8 cellular contexts compared by ENCODE assay signal in the genomic region with DNA sequence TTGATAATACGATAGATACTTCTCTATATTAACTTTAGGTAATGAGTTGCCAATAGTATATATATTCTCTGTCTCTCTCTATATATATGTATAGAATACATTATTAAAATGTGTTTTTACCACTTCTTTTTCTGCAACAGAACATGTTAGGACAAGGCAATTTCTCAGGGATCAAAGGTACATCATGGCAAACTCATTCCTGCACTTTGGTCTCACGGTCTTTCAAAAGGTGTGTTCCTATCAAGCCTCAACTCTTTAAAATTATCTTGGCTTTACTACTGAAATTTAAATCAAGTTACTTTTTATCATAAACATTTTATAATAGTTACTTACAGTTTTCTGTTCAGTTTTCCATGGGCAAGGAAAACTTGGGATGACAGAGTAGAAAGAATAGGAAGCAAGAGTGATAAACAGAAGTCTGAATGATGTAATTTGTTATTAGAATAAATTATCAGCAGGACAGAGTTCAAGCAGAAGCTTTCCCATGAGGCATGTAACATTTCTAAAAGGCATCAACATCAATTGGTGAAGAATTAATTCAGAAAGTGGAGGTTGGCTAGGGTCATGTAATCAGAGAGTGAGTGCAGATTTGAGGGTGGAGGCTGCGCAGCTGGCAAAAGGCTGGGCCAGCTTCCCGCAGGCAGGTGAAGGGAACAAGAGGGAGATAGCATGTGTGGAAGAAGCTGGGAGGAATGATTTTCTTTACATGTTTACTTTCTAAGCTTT. TPM values are rescaled to one million over a fixed set of nuclear protein-coding genes. Genes with fewer than 3 reads are reported as not detected.
"Had no signal": no experiment of that assay in that cellular context is flagged by ENCODE, and none has a peak within 500 bp of the region (broad histone marks: within the 10 kb centered on the region; RNA-seq: fewer than 3 reads in every experiment).

No MANE protein-coding gene starts in this region.

- H3K4me3 ChIP-seq: GM23338 had no signal

- H3K27ac Mint-ChIP-seq: GM23338, H9, IgD-negative memory B cell had no signal

- DNase-seq: H9, HCEC 1CT had no signal

- H3K9me3 Mint-ChIP-seq: GM23338 had no signal

- FAIRE-seq: H1, H54, HTR-8/SVneo had no signal

- H3K4me3 Mint-ChIP-seq: GM23338, H9, IgD-negative memory B cell had no signal

- H3K4me1 Mint-ChIP-seq: GM23338, IgD-negative memory B cell had no signal

- ATAC-seq: GM23338 had no signal

RNA-seq across cellular contexts. Expression of gene LRAT, which starts 59.7 kb away (rescaled TPM):
- total RNA-seq: HT-29 had no signal
- polyA plus RNA-seq: IgD-negative memory B cell had no signal
